Comparison of ENCODE assay signal across 8 cellular contexts in genomic region chr16:53504161-53504663, GRCh38. TPM values are rescaled to one million over a fixed set of nuclear protein-coding genes. Genes with fewer than 3 reads are reported as not detected.
DNase-seq lines count a peak whose midpoint lies in the region; ATAC-seq and TF ChIP-seq lines count a peak whose summit lies in the region.

No MANE protein-coding gene starts in this region.

- no peaks in the 10 kb centered on the region for H3K9me3 ChIP-seq in OCI-LY7 (ENCODE audit: low read length)
- no peaks in the 10 kb centered on the region for H3K9me3 ChIP-seq in ascending aorta

- H4K20me1 ChIP-seq in OCI-LY7 (ENCODE audit: insufficient read depth, low read length) = no peaks in the 10 kb centered on the region

- H3K4me3 ChIP-seq in GM06990 (replicated peaks; ENCODE audit: low read depth, low read length) (peak overlapping the region; percentile 83), OCI-LY7 (ENCODE audit: low read depth, low read length, poor library complexity, severe bottlenecking) (peak overlapping the region; percentile 74), ascending aorta (peak overlapping the region; percentile 55 to 61)

- peak overlapping the region; percentile 49 for H3K27ac ChIP-seq in OCI-LY7 (ENCODE audit: low read depth, low read length, poor library complexity, severe bottlenecking)
- H3K27ac ChIP-seq in ascending aorta = peak overlapping the region; percentile 91 to 97

- CTCF ChIA-PET in OCI-LY7 (lab: Charles Lee; ENCODE audit: unreplicated experiment) = no interaction called here

- H3K36me3 ChIP-seq in GM06990 (ENCODE audit: control insufficient read depth, insufficient read depth, low read length) (no peaks in the 10 kb centered on the region), OCI-LY7 (ENCODE audit: insufficient read depth, low read length) (no peaks in the 10 kb centered on the region), ascending aorta (peaks cover 0 to 1% of the 10 kb centered on the region in 2 donors)

- H2AFZ ChIP-seq in OCI-LY7 (ENCODE audit: low read length) = no peak overlapping the region

- no peak for TF ChIP-seq CTCF in GM06990 (IDR thresholded peaks at IDR 0.05; ENCODE audit: insufficient read depth, low read length, poor library complexity, severe bottlenecking)
- TF ChIP-seq CTCF in OCI-LY7 (conservative IDR thresholded peaks at IDR 0.05; ENCODE audit: low read length) = peak; percentile 42; the same call in 1 of the 2 replicates
- no peak for TF ChIP-seq CTCF in ascending aorta (IDR thresholded peaks at IDR 0.05)

- peak overlapping the region; percentile 96 for H3K4me2 ChIP-seq in OCI-LY7 (ENCODE audit: low read length)

- BruUV-seq in OCI-LY7 (replicated peaks; lab: Mats Ljungman, UMichigan) = TSS peak; percentile 92

- peak; percentile 5 for ATAC-seq in sciatic nerve
- no peak for ATAC-seq in GM18909 (IDR thresholded peaks at IDR 0.05; ENCODE audit: poor library complexity, unreplicated experiment)
- ATAC-seq in GM21619 (IDR thresholded peaks at IDR 0.05; ENCODE audit: unreplicated experiment) = no peak

- POLR2A ChIA-PET in OCI-LY7 (lab: Charles Lee) = interaction anchor here (0.6 to 2.2 kb wide), 9 partner anchors 9 to 448 kb away, joined by 3 to 9 read pairs (median 5); partner anchors contain the start of gene RBL2

- H3K27me3 ChIP-seq in GM06990 (replicated peaks; ENCODE audit: control insufficient read depth, insufficient read depth, low read length) (no peaks in the 10 kb centered on the region), ascending aorta (no peaks in the 10 kb centered on the region)

- H3K4me1 ChIP-seq in OCI-LY7 (ENCODE audit: insufficient read depth, low read length, poor library complexity, severe bottlenecking) = peaks cover 23% of the 10 kb centered on the region
- peaks cover 10 to 27% of the 10 kb centered on the region in 2 donors for H3K4me1 ChIP-seq in ascending aorta

- H3K9me2 ChIP-seq in OCI-LY7 (ENCODE audit: insufficient read depth, low read length) = no peaks in the 10 kb centered on the region

- intact Hi-C loops in OCI-LY7 (cut with micrococcal nuclease; ENCODE audit: unreplicated experiment) (loop anchor here (5.0 kb wide), 2 partner anchors 372 to 447 kb away; no protein-coding TSS in a partner anchor), ascending aorta (cut with DNase I) (loop anchor here (10.0 kb wide), 3 partner anchors 449 to 2001 kb away; partner anchors contain the start of genes CHD9, CHD9NB and LPCAT2), sciatic nerve (cut with DNase I) (no loop called here)

- DNase-seq in GM06990 (ENCODE audit: extremely low read depth, insufficient read length) = peak; percentile 48
- DNase-seq in OCI-LY7 (ENCODE audit: low spot score) = peak; percentile 47
- DNase-seq in ascending aorta (ENCODE audit: low spot score in 2 of 2) = peak; percentile 40 to 87
- peak; percentile 25 to 51 for DNase-seq in hippocampal formation (lab: John Stamatoyannopoulos, UW)
- peak; percentile 73 for DNase-seq in sciatic nerve (ENCODE audit: low spot score)
- no peak for DNase-seq in 8988T

- H3K79me2 ChIP-seq in OCI-LY7 (ENCODE audit: insufficient read depth, low read depth, low read length) = no peaks in the 10 kb centered on the region

RNA-seq across cellular contexts. Expression of gene AKTIP, which starts 1.2 kb away (rescaled TPM):
- 12.4 and 12.7 TPM in 2 replicates for total RNA-seq in OCI-LY7 (2014; rRNA removed; shearing (Covaris generic))
- total RNA-seq in OCI-LY7 (2022) = 17.9 and 18.7 TPM in 2 replicates
- total RNA-seq in ascending aorta = 58.0 TPM
- total RNA-seq in sciatic nerve = 42.8 TPM
